In genomic region chr14:21030531-21030930, GRCh38 we compare ENCODE assay signal across 23 cellular contexts. TPM values are rescaled to one million over a fixed set of nuclear protein-coding genes. Genes with fewer than 3 reads are reported as not detected.
DNase-seq lines count a peak whose midpoint lies in the region; FAIRE-seq and TF ChIP-seq lines count a peak whose summit lies in the region.
"Had no signal": no experiment of that assay in that cellular context is flagged by ENCODE, and none has a peak within 500 bp of the region (broad histone marks: within the 10 kb centered on the region; RNA-seq: fewer than 3 reads in every experiment).

No MANE protein-coding gene starts in this region.

- no peaks in the 10 kb centered on the region for H3K79me2 ChIP-seq in osteoblast (ENCODE audit: insufficient read depth, low read length)

- H3K4me3 ChIP-seq in bronchial epithelial cell (ENCODE audit: low read depth, low read length) = no peak overlapping the region
- H3K4me3 ChIP-seq in osteoblast (ENCODE audit: insufficient read depth, low read length) = no peak overlapping the region
- H3K4me3 ChIP-seq: A549; BLaER1 treated with 17β-estradiol and CSF1 and Interleukin-3, amounts not matched to agents 10 nM and 100 nM had no signal

- H2AFZ ChIP-seq in osteoblast (ENCODE audit: low read length) = no peak overlapping the region

- TF ChIP-seq CTCF in bronchial epithelial cell (IDR thresholded peaks at IDR 0.05; ENCODE audit: insufficient read depth, low read length, severe bottlenecking) = no peak
- TF ChIP-seq CTCF in osteoblast (IDR thresholded peaks at IDR 0.05; ENCODE audit: extremely low read depth, low read depth, low read length) = no peak
- TF ChIP-seq CTCF in GM13976 (IDR thresholded peaks at IDR 0.05; ENCODE audit: borderline replicate concordance, control extremely low read depth, extremely low read depth, insufficient read depth, missing control alignments) = no peak

- H3K9me3 ChIP-seq in osteoblast (ENCODE audit: low read depth, low read length) = no peaks in the 10 kb centered on the region
- H3K9me3 ChIP-seq: A549; BLaER1 treated with 17β-estradiol and CSF1 and Interleukin-3, amounts not matched to agents 10 nM and 100 nM; Caco-2 had no signal

- in situ Hi-C loops in GM13976 (cut with MboI; ENCODE audit: low sequenced_read_pairs, unreplicated experiment) = no loop called here

- no peak overlapping the region for H3K27ac ChIP-seq in osteoblast (ENCODE audit: low read depth, low read length)
- H3K27ac ChIP-seq: 22Rv1; A549; BLaER1 treated with 17β-estradiol and CSF1 and Interleukin-3, amounts not matched to agents 10 nM and 100 nM; C4-2B had no signal

- no peak for DNase-seq in bronchial epithelial cell (ENCODE audit: low read depth)
- DNase-seq in islet precursor cell = peak; percentile 37
- DNase-seq in osteoblast (ENCODE audit: insufficient read length, low spot score, missing footprints) = peak; percentile 62
- no peak for DNase-seq in GM13976 (ENCODE audit: low spot score)
- DNase-seq in H54 (ENCODE audit: insufficient read length, low spot score) = no peak
- no peak for DNase-seq in central memory CD4-positive, alpha-beta T cell
- DNase-seq: AML-193; Caco-2; Calu3; CD4-positive, alpha-beta T cell; CD8-positive, alpha-beta T cell; DMS79 treated with DMSO at 0.1 percent for 48 hours; GF-D8 had no signal

- H4K20me1 ChIP-seq in osteoblast (ENCODE audit: insufficient read depth, low read length) = no peaks in the 10 kb centered on the region
- H4K20me1 ChIP-seq: BLaER1 treated with 17β-estradiol and CSF1 and Interleukin-3, amounts not matched to agents 10 nM and 100 nM had no signal

- FAIRE-seq in bronchial epithelial cell (lab: Jason Lieb, UNC) (peak; percentile 43), H54 (lab: Jason Lieb, UNC) (no peak)
- FAIRE-seq: A549, D721Med, G401.6, GM12891, GM18507 had no signal

- no peaks in the 10 kb centered on the region for H3K4me1 ChIP-seq in osteoblast (ENCODE audit: insufficient read depth, low read length)

- H3K36me3 ChIP-seq in bronchial epithelial cell (ENCODE audit: control insufficient read depth, insufficient read depth, low read length) = no peaks in the 10 kb centered on the region
- no peaks in the 10 kb centered on the region for H3K36me3 ChIP-seq in osteoblast (ENCODE audit: insufficient read depth, low read length)
- H3K36me3 ChIP-seq: BLaER1 treated with 17β-estradiol and CSF1 and Interleukin-3, amounts not matched to agents 10 nM and 100 nM had no signal

- no peak overlapping the region for H3K4me2 ChIP-seq in osteoblast (ENCODE audit: insufficient read depth, low read length)
- H3K4me2 ChIP-seq: A549; BLaER1 treated with 17β-estradiol and CSF1 and Interleukin-3, amounts not matched to agents 10 nM and 100 nM had no signal

- H3K27me3 ChIP-seq in bronchial epithelial cell (ENCODE audit: control insufficient read depth, insufficient read depth, low read length) = peaks cover 2% of the 10 kb centered on the region
- peaks cover 59% of the 10 kb centered on the region for H3K27me3 ChIP-seq in osteoblast (ENCODE audit: insufficient read depth, low read length)

- TF ChIP-seq POLR2A in H54 (IDR thresholded peaks at IDR 0.05; ENCODE audit: low read depth, low read length) = no peak

RNA-seq across cellular contexts. Expression of gene TPPP2, which starts 0.5 kb away (rescaled TPM):
- total RNA-seq in bronchial epithelial cell (not detected in 2 replicates), osteoblast (not detected in 2 replicates)
- total RNA-seq: A172; B cell; Caco-2; Calu3; CD4-positive, alpha-beta T cell; CD8-positive, alpha-beta T cell had no signal

RNA-seq across cellular contexts. Expression of gene RNASE13, which starts 4.1 kb away (rescaled TPM):
- not detected in 2 replicates for total RNA-seq in bronchial epithelial cell
- total RNA-seq in osteoblast = not detected in 2 replicates
- total RNA-seq: A172; B cell; Caco-2; Calu3; CD4-positive, alpha-beta T cell; CD8-positive, alpha-beta T cell had no signal

RNA-seq across cellular contexts. Expression of gene NDRG2, which starts 5.7 kb away (rescaled TPM):
- total RNA-seq in bronchial epithelial cell (9.2 and 23.3 TPM in 2 replicates), osteoblast (under 0.01 TPM in 1 of 2 replicates, not detected in the other)

RNA-seq across cellular contexts. Expression of gene RNASE7, which starts 11.6 kb away (rescaled TPM):
- total RNA-seq in bronchial epithelial cell (8.2 and 12.1 TPM in 2 replicates), osteoblast (not detected in 2 replicates)
- total RNA-seq: A172; B cell; Caco-2; Calu3; CD4-positive, alpha-beta T cell; CD8-positive, alpha-beta T cell had no signal

RNA-seq across cellular contexts. Expression of gene RNASE8, which starts 27.1 kb away (rescaled TPM):
- not detected in 2 replicates for total RNA-seq in bronchial epithelial cell
- not detected in 2 replicates for total RNA-seq in osteoblast
- total RNA-seq: A172; B cell; Caco-2; Calu3; CD4-positive, alpha-beta T cell; CD8-positive, alpha-beta T cell had no signal

Comparison
In these comparisons a context has a peak if more than half of its experiments do, and no peak if none do; other contexts are left out.
1. DNase-seq: peak in islet precursor cell (single experiment) and osteoblast (single experiment); none in bronchial epithelial cell (single experiment), GM13976 (single experiment), H54 (single experiment) and central memory CD4-positive, alpha-beta T cell (single experiment).
2. RNA of gene NDRG2, which starts 5.7 kb away (total RNA-seq): 9.2 to 23.3 TPM in bronchial epithelial cell; under 0.01 TPM in osteoblast; every median in the first group is over 10 times any median in the second.